ENCODE assay signal across 16 cellular contexts in genomic region chr11:61846351-61846750, GRCh38. TPM values are rescaled to one million over a fixed set of nuclear protein-coding genes. Genes with fewer than 3 reads are reported as not detected.
"Had no signal": no experiment of that assay in that cellular context is flagged by ENCODE, and none has a peak within 500 bp of the region (broad histone marks: within the 10 kb centered on the region; RNA-seq: fewer than 3 reads in every experiment).

No MANE protein-coding gene starts in this region.

- H3K4me3 Mint-ChIP-seq: activated naive CD8-positive, alpha-beta T cell treated with anti-CD3 and anti-CD28 coated beads, Interleukin-2, amount 10 ng/mL, durations not matched to agents 7 days and 5 days; activated T-helper 17 cell treated with anti-CD3 and anti-CD28 coated beads, Interleukin-2, amount 50 U/mL, for 72 hours; effector memory CD8-positive, alpha-beta T cell; naive thymus-derived CD8-positive, alpha-beta T cell had no signal

- H3K27ac Mint-ChIP-seq: activated naive CD8-positive, alpha-beta T cell treated with anti-CD3 and anti-CD28 coated beads, Interleukin-2, amount 10 ng/mL, durations not matched to agents 7 days and 5 days; activated T-helper 17 cell treated with anti-CD3 and anti-CD28 coated beads, Interleukin-2, amount 50 U/mL, for 72 hours had no signal

- ATAC-seq: activated T-helper 17 cell treated with anti-CD3 and anti-CD28 coated beads, Interleukin-2, amount 50 U/mL, for 72 hours; effector memory CD8-positive, alpha-beta T cell; mucosa of descending colon; naive thymus-derived CD8-positive, alpha-beta T cell; stimulated activated naive CD8-positive, alpha-beta T cell treated with anti-CD3 and anti-CD28 coated beads, Interleukin-15, Interleukin-2, amounts not matched to agents 100 U/mL and 50 U/mL, for 24 hours had no signal

- H3K27me3 ChIP-seq: tibial nerve, uterus had no signal

- DNase-seq: activated CD4-positive, alpha-beta T cell treated with anti-CD3 and anti-CD28 coated beads, Interleukin-2, amount 50 U/mL, for 1 hour; activated naive CD4-positive, alpha-beta T cell treated with Interleukin-2 at 50 U/mL for 16 hours; activated naive CD8-positive, alpha-beta T cell treated with anti-CD3 and anti-CD28 coated beads, Interleukin-2, amount 10 ng/mL, durations not matched to agents 7 days and 5 days; amygdala; effector memory CD8-positive, alpha-beta T cell; foreskin fibroblast; hippocampal formation; mucosa of descending colon; naive thymus-derived CD8-positive, alpha-beta T cell; stimulated activated CD4-positive, alpha-beta T cell treated with anti-CD3 and anti-CD28 coated beads, Interleukin-2, amount 100 ng/mL, for 24 hours; stimulated activated naive CD8-positive, alpha-beta T cell treated with anti-CD3 and anti-CD28 coated beads, Interleukin-15, Interleukin-2, amounts not matched to agents 100 U/mL and 50 U/mL, for 24 hours; substantia nigra; T1000; uterus had no signal

- H3K27me3 Mint-ChIP-seq: activated naive CD8-positive, alpha-beta T cell treated with anti-CD3 and anti-CD28 coated beads, Interleukin-2, amount 10 ng/mL, durations not matched to agents 7 days and 5 days; activated T-helper 17 cell treated with anti-CD3 and anti-CD28 coated beads, Interleukin-2, amount 50 U/mL, for 72 hours; effector memory CD8-positive, alpha-beta T cell; naive thymus-derived CD8-positive, alpha-beta T cell had no signal

- H3K36me3 ChIP-seq: uterus had no signal

- H3K4me3 ChIP-seq: mucosa of descending colon, tibial nerve, uterus had no signal

- H3K27ac ChIP-seq: uterus had no signal

- H3K9me3 Mint-ChIP-seq: activated naive CD8-positive, alpha-beta T cell treated with anti-CD3 and anti-CD28 coated beads, Interleukin-2, amount 10 ng/mL, durations not matched to agents 7 days and 5 days; activated T-helper 17 cell treated with anti-CD3 and anti-CD28 coated beads, Interleukin-2, amount 50 U/mL, for 72 hours; effector memory CD8-positive, alpha-beta T cell; naive thymus-derived CD8-positive, alpha-beta T cell had no signal

- H3K4me1 ChIP-seq: uterus had no signal

- H3K9me3 ChIP-seq: mucosa of descending colon, tibial nerve, uterus had no signal

- H3K4me1 Mint-ChIP-seq: activated T-helper 17 cell treated with anti-CD3 and anti-CD28 coated beads, Interleukin-2, amount 50 U/mL, for 72 hours had no signal

RNA-seq across cellular contexts. Expression of gene FADS2, which starts 18.3 kb away (rescaled TPM):
- total RNA-seq: naive thymus-derived CD8-positive, alpha-beta T cell had no signal
